In the genomic region with DNA sequence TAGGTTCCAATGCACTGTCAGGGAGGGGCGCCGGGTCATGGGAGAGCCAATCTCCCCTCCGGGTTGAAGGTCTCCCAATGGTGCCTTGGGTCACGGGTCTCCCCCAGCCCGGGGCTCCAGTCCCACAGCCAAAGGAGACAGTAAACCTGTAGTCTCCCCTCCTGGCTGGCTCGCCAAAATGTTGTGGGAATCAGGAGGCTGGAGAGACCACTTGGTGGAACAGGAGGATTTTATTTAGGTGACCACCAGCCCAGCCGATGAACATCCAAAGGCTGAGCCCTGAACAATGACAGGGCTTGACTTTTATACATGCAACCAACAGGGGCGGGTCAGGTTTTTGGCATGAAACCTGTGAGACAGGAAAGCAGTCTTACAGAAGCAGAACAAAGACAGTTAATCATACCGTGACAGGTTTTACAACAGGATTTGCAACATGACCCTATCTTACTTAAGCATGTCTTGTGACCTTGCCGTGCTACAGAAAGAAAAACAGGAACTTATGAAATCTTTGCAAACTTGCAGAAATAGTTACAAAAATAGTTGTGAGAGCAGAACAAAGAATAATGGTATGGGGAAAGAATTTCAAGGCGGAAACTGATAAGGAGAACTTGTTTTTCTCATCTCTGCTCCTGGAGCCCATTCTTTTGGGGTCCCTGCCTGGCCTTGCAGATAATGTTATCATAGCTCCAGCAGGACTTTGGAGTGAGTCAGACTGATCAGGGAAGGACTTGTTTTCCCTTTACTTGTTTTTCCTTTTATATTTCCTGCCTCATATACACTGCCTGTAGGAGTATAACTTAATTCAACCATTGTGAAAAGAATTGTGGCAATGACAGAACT, we compare ENCODE assay signal across 9 cellular contexts. TPM values are rescaled to one million over a fixed set of nuclear protein-coding genes. Genes with fewer than 3 reads are reported as not detected.
DNase-seq lines count a peak whose midpoint lies in the region; ATAC-seq, FAIRE-seq and TF ChIP-seq lines count a peak whose summit lies in the region.
"Had no signal": no experiment of that assay in that cellular context is flagged by ENCODE, and none has a peak within 500 bp of the region (broad histone marks: within the 10 kb centered on the region; RNA-seq: fewer than 3 reads in every experiment).

No MANE protein-coding gene starts in this region.

- intact Hi-C loops in pancreas (cut with DNase I), result no loop called here

- peak; percentile 60 for ATAC-seq in GM18517 (IDR thresholded peaks at IDR 0.05; ENCODE audit: unreplicated experiment)
- ATAC-seq in pancreas, result peak; percentile 64 to 75 (median 73)
- no peak for ATAC-seq in GM18873 (IDR thresholded peaks at IDR 0.05; ENCODE audit: low FRiP score, unreplicated experiment)
- no peak for ATAC-seq in HG03520 (IDR thresholded peaks at IDR 0.05; ENCODE audit: unreplicated experiment)

- no peaks in the 10 kb centered on the region for H3K9me3 ChIP-seq in pancreas

- no peak overlapping the region for H3K4me3 ChIP-seq in bronchial epithelial cell (ENCODE audit: low read depth, low read length)
- no peak overlapping the region for H3K4me3 ChIP-seq in pancreas

- H3K27me3 ChIP-seq in bronchial epithelial cell (ENCODE audit: control insufficient read depth, insufficient read depth, low read length), result no peaks in the 10 kb centered on the region
- no peaks in the 10 kb centered on the region for H3K27me3 ChIP-seq in pancreas

- FAIRE-seq in bronchial epithelial cell (lab: Jason Lieb, UNC) (no peak), pancreas (lab: Jason Lieb, UNC) (no peak)

- 60 to 75% methylated on average over 11 of the region's 11 CpGs for WGBS in pancreas, 2 donors

- no peak for TF ChIP-seq CTCF in bronchial epithelial cell (IDR thresholded peaks at IDR 0.05; ENCODE audit: insufficient read depth, low read length, severe bottlenecking)
- TF ChIP-seq CTCF in pancreas (IDR thresholded peaks at IDR 0.05), result no peak

- DNase-seq in Kasumi-1 (lab: John Stamatoyannopoulos, UW), result peak; percentile 96 to 97
- DNase-seq in bronchial epithelial cell (ENCODE audit: low read depth), result peak; percentile 93
- peak in 5 of 6 donors; percentile 27 to 50 (median 45) for DNase-seq in pancreas
- no peak for DNase-seq in GOT3 (lab: John Stamatoyannopoulos, UW)
- no peak for DNase-seq in amygdala (lab: John Stamatoyannopoulos, UW)
- DNase-seq: SHP77 treated with DMSO at 0.1 percent for 48 hours had no signal

- peak overlapping the region in 3 of 4 donors; percentile 51 to 69 (median 60) for H3K27ac ChIP-seq in pancreas

- H3K4me1 ChIP-seq in pancreas, result peaks cover 0 to 26% (median 8%) of the 10 kb centered on the region in 3 donors

- H3K36me3 ChIP-seq in bronchial epithelial cell (ENCODE audit: control insufficient read depth, insufficient read depth, low read length) (peaks cover 1% of the 10 kb centered on the region), pancreas (no peaks in the 10 kb centered on the region)

RNA-seq across cellular contexts. Expression of a gene that starts 7.1 kb away (rescaled TPM):
- total RNA-seq in bronchial epithelial cell (7.4 and 33.5 TPM in 2 replicates), pancreas (10 to 100 TPM in 1 of 6 donors, 1 to 10 TPM in 5; 2.7 to 12.7 (median 4.8) TPM)
- polyA plus RNA-seq in pancreas, result 1 to 10 TPM; 3.4 to 4.2 TPM

RNA-seq across cellular contexts. Expression of a gene that starts 8.5 kb away (rescaled TPM):
- total RNA-seq in bronchial epithelial cell (5.8 and 20.4 TPM in 2 replicates), pancreas (1 to 10 TPM; 3.0 to 9.4 (median 3.9) TPM)
- polyA plus RNA-seq in pancreas, result 1 to 10 TPM; 3.0 to 4.2 TPM

Comparison
In these comparisons a context has a peak if more than half of its experiments do, and no peak if none do; other contexts are left out.
1. ATAC-seq: peak in GM18517 (single experiment) and pancreas (4 of 4); none in GM18873 (single experiment) and HG03520 (single experiment).
2. DNase-seq: peak in Kasumi-1 (2 of 2), bronchial epithelial cell (single experiment) and pancreas (5 of 6); none in GOT3 (single experiment) and amygdala (0 of 56).